In genomic region chr9:120936011-120936763, GRCh38 we compare ENCODE assay signal across 8 cellular contexts. TPM values are rescaled to one million over a fixed set of nuclear protein-coding genes. Genes with fewer than 3 reads are reported as not detected.
DNase-seq lines count a peak whose midpoint lies in the region; ATAC-seq, FAIRE-seq and TF ChIP-seq lines count a peak whose summit lies in the region.

No MANE protein-coding gene starts in this region.

- H3K27me3 ChIP-seq in GM23338 (ENCODE audit: insufficient read depth) (no peaks in the 10 kb centered on the region), adipocyte (replicated peaks; ENCODE audit: control insufficient read depth, insufficient read depth, low read length) (no peaks in the 10 kb centered on the region), cardiac muscle cell (no peaks in the 10 kb centered on the region), upper lobe of left lung (no peaks in the 10 kb centered on the region)

- H3K9me3 Mint-ChIP-seq in GM23338 = no peaks in the 10 kb centered on the region
- no peaks in the 10 kb centered on the region for H3K9me3 Mint-ChIP-seq in progenitor cell of endocrine pancreas (ENCODE audit: low read depth)

- DNase-seq in D721Med (ENCODE audit: insufficient read length, low spot score) (peak; percentile 77), GM23338 (ENCODE audit: low spot score) (peak; percentile 93), NCI-H1436 (lab: John Stamatoyannopoulos, UW) (peak; percentile 84), SW480 (ENCODE audit: low spot score) (peak; percentile 77), adipocyte (ENCODE audit: low read depth) (peak; percentile 99), cardiac muscle cell (ENCODE audit: low read depth in 1 of 2, low spot score in 1 of 2) (peak; percentile 91 to 97), progenitor cell of endocrine pancreas (ENCODE audit: low spot score, unreplicated experiment) (peak; percentile 80), upper lobe of left lung (peak; percentile 86 to 94)

- TF ChIP-seq POLR2A in upper lobe of left lung (IDR thresholded peaks at IDR 0.05) = no peak

- H3K4me3 Mint-ChIP-seq in GM23338 = no peak overlapping the region
- no peak overlapping the region for H3K4me3 Mint-ChIP-seq in progenitor cell of endocrine pancreas (ENCODE audit: low read depth)

- no peaks in the 10 kb centered on the region for H3K27me3 Mint-ChIP-seq in GM23338 (ENCODE audit: insufficient read depth, low read depth, poor library complexity)
- peaks cover 2% of the 10 kb centered on the region for H3K27me3 Mint-ChIP-seq in progenitor cell of endocrine pancreas

- H3K9me2 ChIP-seq in GM23338 (ENCODE audit: insufficient read depth) = no peaks in the 10 kb centered on the region

- H3K36me3 Mint-ChIP-seq in GM23338 (ENCODE audit: low read depth) (no peaks in the 10 kb centered on the region), progenitor cell of endocrine pancreas (ENCODE audit: insufficient read depth) (no peaks in the 10 kb centered on the region)

- H3K4me1 Mint-ChIP-seq in GM23338 (peaks cover 8% of the 10 kb centered on the region), progenitor cell of endocrine pancreas (ENCODE audit: low read depth) (peaks cover 5% of the 10 kb centered on the region)

- 17 to 22% methylated on average over 10 of the region's 10 CpGs for WGBS in upper lobe of left lung, 2 donors

- peak overlapping the region; percentile 85 for H3K9ac ChIP-seq in adipocyte (ENCODE audit: low read length)

- no peak overlapping the region for H2AFZ ChIP-seq in GM23338

- H3K4me2 ChIP-seq in GM23338 = no peak overlapping the region

- H3K36me3 ChIP-seq in GM23338 (ENCODE audit: insufficient read depth) = no peaks in the 10 kb centered on the region
- no peaks in the 10 kb centered on the region for H3K36me3 ChIP-seq in adipocyte (ENCODE audit: control insufficient read depth, insufficient read depth, low read length, severe bottlenecking)
- no peaks in the 10 kb centered on the region for H3K36me3 ChIP-seq in cardiac muscle cell
- H3K36me3 ChIP-seq in upper lobe of left lung = no peaks in the 10 kb centered on the region

- H3K4me1 ChIP-seq in GM23338 (ENCODE audit: insufficient read depth) (no peaks in the 10 kb centered on the region), adipocyte (ENCODE audit: control insufficient read depth, insufficient read depth, low read length) (peaks cover 66% of the 10 kb centered on the region), cardiac muscle cell (ENCODE audit: low read depth) (peaks cover 22% of the 10 kb centered on the region), upper lobe of left lung (peaks cover 58 to 64% (median 59%) of the 10 kb centered on the region in 4 donors)

- H3K9me3 ChIP-seq in adipocyte (ENCODE audit: control insufficient read depth, low read length) = no peaks in the 10 kb centered on the region
- no peaks in the 10 kb centered on the region for H3K9me3 ChIP-seq in cardiac muscle cell (ENCODE audit: low read depth)
- H3K9me3 ChIP-seq in upper lobe of left lung = no peaks in the 10 kb centered on the region

- no peaks in the 10 kb centered on the region for H3K79me2 ChIP-seq in GM23338 (replicated peaks; ENCODE audit: insufficient read depth)

- TF ChIP-seq CTCF in D721Med (IDR thresholded peaks at IDR 0.05; ENCODE audit: insufficient read depth, missing control alignments) = peak; percentile 96
- peak; percentile 96 to 98 for TF ChIP-seq CTCF in GM23338 (conservative IDR thresholded peaks at IDR 0.05; ENCODE audit: low read depth in 2 of 2)
- peak; percentile 96 for TF ChIP-seq CTCF in cardiac muscle cell (IDR thresholded peaks at IDR 0.05; ENCODE audit: low read depth, low read length)
- peak; percentile 91 for TF ChIP-seq CTCF in progenitor cell of endocrine pancreas (IDR thresholded peaks at IDR 0.05; ENCODE audit: unreplicated experiment)
- peak; percentile 78 to 90 (median 84) for TF ChIP-seq CTCF in upper lobe of left lung (IDR thresholded peaks at IDR 0.05)

- H3K27ac Mint-ChIP-seq in GM23338 (no peak overlapping the region), progenitor cell of endocrine pancreas (no peak overlapping the region)

- TF ChIP-seq EP300 in upper lobe of left lung (IDR thresholded peaks at IDR 0.05) = no peak

- ATAC-seq in GM23338 (peak; percentile 99), upper lobe of left lung (ENCODE audit: low FRiP score in 2 of 2) (peak; percentile 92 to 93)

- no peaks in the 10 kb centered on the region for H3F3A ChIP-seq in GM23338 (replicated peaks; ENCODE audit: low read depth)

- H4K20me1 ChIP-seq in GM23338 (replicated peaks; ENCODE audit: insufficient read depth) = no peaks in the 10 kb centered on the region

- H3K27ac ChIP-seq in GM23338 (ENCODE audit: low read depth) = no peak overlapping the region
- no peak overlapping the region for H3K27ac ChIP-seq in cardiac muscle cell
- H3K27ac ChIP-seq in upper lobe of left lung = peak overlapping the region; percentile 65 to 82 (median 77)

- H3K4me3 ChIP-seq in GM23338 (no peak overlapping the region), adipocyte (ENCODE audit: low read length) (peak overlapping the region; percentile 65), cardiac muscle cell (no peak overlapping the region), upper lobe of left lung (no peak overlapping the region)

- no peak for FAIRE-seq in D721Med (lab: Jason Lieb, UNC)

TF ChIP-seq in GM23338, 12 proteins besides CTCF, POLR2A, EP300 and RAD21 (continues in another document):
- no peak for TF ChIP-seq ZNF462 (CRISPR knock-in tag; IDR thresholded peaks at IDR 0.05)
- TF ChIP-seq POLR2AphosphoS5 (IDR thresholded peaks at IDR 0.05; ENCODE audit: low read depth) = no peak
- no peak for TF ChIP-seq EZH2 (IDR thresholded peaks at IDR 0.05; ENCODE audit: low read depth, unreplicated experiment)
- no peak for TF ChIP-seq ZNF331 (CRISPR knock-in tag; IDR thresholded peaks at IDR 0.05; ENCODE audit: low read depth)

RNA-seq across cellular contexts. Expression of gene TRAF1, which starts 9.6 kb away (rescaled TPM):
- total RNA-seq in GM23338 (2014; rRNA removed; shearing (Covaris generic)) = 1.0 and 1.4 TPM in 2 replicates
- polyA plus RNA-seq in GM23338 (2016; fragmentation: Nextera tagmentation; extraction: Ambion mirVana) (0.39 and 0.63 TPM in 2 replicates), cardiac muscle cell (3.0 and 3.5 TPM in 2 replicates)
- total RNA-seq in cardiac muscle cell (4.1 and 7.5 TPM in 2 replicates), progenitor cell of endocrine pancreas (6.7 TPM in 2 replicates), upper lobe of left lung (10 to 100 TPM in 2 of 6 donors, 1 to 10 TPM in 4; 2.9 to 29.3 (median 6.6) TPM)

RNA-seq across cellular contexts. Expression of gene PHF19, which starts 59.2 kb away (rescaled TPM):
- total RNA-seq in GM23338 (2014; rRNA removed; shearing (Covaris generic)) = 31.0 and 33.7 TPM in 2 replicates
- polyA plus RNA-seq in GM23338 (2016; fragmentation: Nextera tagmentation; extraction: Ambion mirVana) (13.1 and 16.8 TPM in 2 replicates), cardiac muscle cell (7.1 and 36.8 TPM in 2 replicates)
- total RNA-seq in cardiac muscle cell (8.9 and 40.0 TPM in 2 replicates), progenitor cell of endocrine pancreas (27.2 and 28.4 TPM in 2 replicates), upper lobe of left lung (10 to 100 TPM in 5 of 6 donors, 1 to 10 TPM in 1; 8.0 to 42.4 (median 19.2) TPM)

Comparison
In these comparisons a context has a peak if more than half of its experiments do, and no peak if none do; other contexts are left out.
1. H3K27ac ChIP-seq: peak in upper lobe of left lung (4 of 4); none in GM23338 (single experiment) and cardiac muscle cell (single experiment).
2. Peak in every context shown above with its lines, with median percentiles within 50 percentile points of each other: DNase-seq and CTCF ChIP-seq.